In the genomic region with DNA sequence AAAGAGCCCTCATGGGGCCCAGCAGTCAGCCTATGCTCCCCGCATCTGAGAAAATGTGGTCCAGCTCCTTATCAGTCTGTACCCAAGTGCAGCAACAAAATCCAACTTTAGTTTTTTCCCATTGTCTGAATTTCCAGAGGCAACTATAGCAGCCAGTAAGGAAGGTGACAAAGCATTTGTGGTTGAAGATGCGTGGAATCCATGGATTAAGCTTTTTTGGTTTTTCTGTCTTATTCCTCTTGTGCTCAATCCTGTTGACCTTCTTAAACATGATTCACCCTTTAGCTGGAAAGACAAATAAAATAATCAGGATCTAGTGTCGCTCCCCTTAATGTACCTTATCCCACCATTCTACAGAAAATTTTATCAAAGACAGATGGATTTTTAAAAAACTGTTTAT, we compare ENCODE assay signal across 15 cellular contexts. TPM values are rescaled to one million over a fixed set of nuclear protein-coding genes. Genes with fewer than 3 reads are reported as not detected.
"Had no signal": no experiment of that assay in that cellular context is flagged by ENCODE, and none has a peak within 500 bp of the region (broad histone marks: within the 10 kb centered on the region; RNA-seq: fewer than 3 reads in every experiment).

No MANE protein-coding gene starts in this region.

- DNase-seq: activated CD4-positive, alpha-beta T cell treated with anti-CD3 and anti-CD28 coated beads, Interleukin-2, amount 50 U/mL, for 4 hours; activated CD4-positive, CD25-positive, alpha-beta regulatory T cell treated with anti-CD3 and anti-CD28 coated beads, Interleukin-2, amount 50 U/mL, for 72 hours; activated naive CD8-positive, alpha-beta T cell treated with anti-CD3 and anti-CD28 coated beads, Interleukin-2, amount 50 U/mL, for 24 hours; activated T-cell treated with anti-CD3 and anti-CD28 coated beads, Interleukin-2, amount 50 U/mL, for 72 hours; effector memory CD4-positive, alpha-beta T cell; left colon; sigmoid colon; stimulated activated CD4-positive, alpha-beta T cell treated with anti-CD3 and anti-CD28 coated beads, Interleukin-2, amount 100 ng/mL, for 48 hours; stimulated activated naive CD8-positive, alpha-beta T cell treated with anti-CD3 and anti-CD28 coated beads, Interleukin-15, Interleukin-2, amounts not matched to agents 100 U/mL and 50 U/mL, for 24 hours; T-helper 9 cell; upper lobe of left lung had no signal

- H3K27ac ChIP-seq: sigmoid colon, upper lobe of left lung had no signal

- H3K27me3 ChIP-seq: upper lobe of left lung had no signal

- H3K9me3 ChIP-seq: sigmoid colon, upper lobe of left lung had no signal

- H3K4me1 ChIP-seq: sigmoid colon, upper lobe of left lung had no signal

- H3K4me3 ChIP-seq: sigmoid colon, upper lobe of left lung had no signal

- ATAC-seq: activated naive CD8-positive, alpha-beta T cell treated with anti-CD3 and anti-CD28 coated beads, Interleukin-2, amount 50 U/mL, for 24 hours; activated T-cell treated with anti-CD3 and anti-CD28 coated beads, Interleukin-2, amount 50 U/mL, for 72 hours; left colon; stimulated activated naive CD8-positive, alpha-beta T cell treated with anti-CD3 and anti-CD28 coated beads, Interleukin-15, Interleukin-2, amounts not matched to agents 100 U/mL and 50 U/mL, for 24 hours had no signal

- H3K36me3 ChIP-seq: sigmoid colon, upper lobe of left lung had no signal

RNA-seq across cellular contexts. Expression of a gene that starts 14.3 kb away (rescaled TPM):
- total RNA-seq: activated T-cell treated with anti-CD3 and anti-CD28 coated beads, Interleukin-2, amount 50 U/mL, for 72 hours; left colon; mucosa of gallbladder; omental fat pad; pulmonary artery endothelial cell; sigmoid colon; temporal lobe; upper lobe of left lung had no signal
- polyA plus RNA-seq: sigmoid colon had no signal
